8 cellular contexts compared by ENCODE assay signal in genomic region chr18:24015897-24016631, GRCh38. TPM values are rescaled to one million over a fixed set of nuclear protein-coding genes. Genes with fewer than 3 reads are reported as not detected.
DNase-seq lines count a peak whose midpoint lies in the region; ATAC-seq and TF ChIP-seq lines count a peak whose summit lies in the region.

No MANE protein-coding gene starts in this region.

- H3K27me3 ChIP-seq in KMS-11 (ENCODE audit: insufficient read depth, low read depth) (peaks cover 23% of the 10 kb centered on the region), dorsolateral prefrontal cortex (peaks cover 0 to 14% (median 0%) of the 10 kb centered on the region in 45 donors), neural cell (ENCODE audit: insufficient read depth, low read depth, low read length) (no peaks in the 10 kb centered on the region)

- H3K27me3 Mint-ChIP-seq in CD14-positive monocyte (ENCODE audit: low read depth in 3 of 3): no peaks in the 10 kb centered on the region

- H3K36me3 ChIP-seq in KMS-11 (ENCODE audit: insufficient read depth) (no peaks in the 10 kb centered on the region), neural cell (ENCODE audit: insufficient read depth, low read length) (no peaks in the 10 kb centered on the region)

- H3K4me1 ChIP-seq in KMS-11 (ENCODE audit: low read depth, poor library complexity, severe bottlenecking): peaks cover 76% of the 10 kb centered on the region

- H3K4me3 Mint-ChIP-seq in CD14-positive monocyte: peak overlapping the region; percentile 95

- no peaks in the 10 kb centered on the region for H3K36me3 Mint-ChIP-seq in CD14-positive monocyte

- H3K9me2 ChIP-seq in neural cell (ENCODE audit: insufficient read depth, low read length): no peaks in the 10 kb centered on the region

- H2AFZ ChIP-seq in KMS-11 (ENCODE audit: low read depth): no peak overlapping the region
- H2AFZ ChIP-seq in neural cell (ENCODE audit: low read depth, low read length): no peak overlapping the region

- H3K9me3 Mint-ChIP-seq in CD14-positive monocyte: no peaks in the 10 kb centered on the region

- no peak for TF ChIP-seq EP300 in neural cell (conservative IDR thresholded peaks at IDR 0.05; ENCODE audit: poor library complexity, severe bottlenecking)

- H3K9ac ChIP-seq in KMS-11: no peak overlapping the region; the same call in 1 of the 2 replicates
- H3K9ac ChIP-seq in neural cell (ENCODE audit: low read length): peak overlapping the region; percentile 79

- DNase-seq in CD14-positive monocyte (ENCODE audit: low spot score) (no peak), dorsolateral prefrontal cortex (no peak), GOT3 (lab: John Stamatoyannopoulos, UW) (no peak)
- DNase-seq in activated CD8-positive, alpha-beta memory T cell treated with anti-CD3 and anti-CD28 coated beads for 24 hours: no peak

- H3K79me2 ChIP-seq in KMS-11 (ENCODE audit: insufficient read depth, low read depth) (no peaks in the 10 kb centered on the region), neural cell (replicated peaks; ENCODE audit: insufficient read depth, low read length) (peaks cover 30% of the 10 kb centered on the region)

- TF ChIP-seq CTCF in CD14-positive monocyte (IDR thresholded peaks at IDR 0.05): no peak
- TF ChIP-seq CTCF in KMS-11 (conservative IDR thresholded peaks at IDR 0.05; ENCODE audit: low read depth, low read length): no peak
- no peak for TF ChIP-seq CTCF in dorsolateral prefrontal cortex (IDR thresholded peaks at IDR 0.05 in 54 of 56, conservative IDR thresholded peaks at IDR 0.05 in 2 of 56; ENCODE audit: low read depth in 1 of 56, partially characterized antibody in 56 of 56)
- TF ChIP-seq CTCF in neural cell (IDR thresholded peaks at IDR 0.05; ENCODE audit: poor library complexity, severe bottlenecking): no peak

- H4K20me1 ChIP-seq in KMS-11 (ENCODE audit: insufficient read depth) (no peaks in the 10 kb centered on the region), neural cell (ENCODE audit: insufficient read depth) (no peaks in the 10 kb centered on the region)

- TF ChIP-seq RAD21 in neural cell (conservative IDR thresholded peaks at IDR 0.05): no peak

- no peaks in the 10 kb centered on the region for H3F3A ChIP-seq in neural cell (ENCODE audit: insufficient read depth, low read length, poor library complexity, severe bottlenecking)

- no peak for ATAC-seq in GM21528 (IDR thresholded peaks at IDR 0.05; ENCODE audit: low FRiP score, unreplicated experiment)
- no peak for ATAC-seq in GM18870 (IDR thresholded peaks at IDR 0.05; ENCODE audit: unreplicated experiment)

- intact Hi-C loops in CD14-positive monocyte (cut with micrococcal nuclease) (loop anchor here in 1 of 2 donors (10.0 kb wide), 1 partner anchor 99 kb away; no protein-coding TSS in a partner anchor), dorsolateral prefrontal cortex (cut with DNase I) (loop anchor here in 1 of 2 donors (10.0 kb wide), 1 partner anchor 71 kb away; no protein-coding TSS in a partner anchor)

- peaks cover 79% of the 10 kb centered on the region for H3K4me1 Mint-ChIP-seq in CD14-positive monocyte

- H3K27ac ChIP-seq in KMS-11: no peak overlapping the region
- peak overlapping the region in 18 of 59 donors; percentile 2 to 78 (median 36) for H3K27ac ChIP-seq in dorsolateral prefrontal cortex
- H3K27ac ChIP-seq in neural cell (ENCODE audit: low read length): peak overlapping the region; percentile 73

- H3K9me3 ChIP-seq in neural cell (ENCODE audit: low read length): no peaks in the 10 kb centered on the region

- peak overlapping the region in 3 of 7 donors; percentile 37 to 85 (median 75) for H3K27ac Mint-ChIP-seq in CD14-positive monocyte

- H3K4me2 ChIP-seq in KMS-11 (peak overlapping the region; percentile 96), neural cell (ENCODE audit: low read length) (peak overlapping the region; percentile 67)

- H3K4me3 ChIP-seq in KMS-11 (IDR thresholded peaks at IDR 0.05; ENCODE audit: insufficient read depth, low read depth, low read length) (no peak overlapping the region), dorsolateral prefrontal cortex (peak overlapping the region; percentile 47 to 88 (median 75)), neural cell (ENCODE audit: low read length) (peak overlapping the region; percentile 93)

TF ChIP-seq in neural cell, 6 proteins besides CTCF, POLR2A, EP300 and RAD21:
- TF ChIP-seq TAF1 (IDR thresholded peaks at IDR 0.05; ENCODE audit: low read depth) (no peak), MXI1 (conservative IDR thresholded peaks at IDR 0.05; ENCODE audit: poor library complexity, severe bottlenecking) (peak; percentile 27), EZH2 (IDR thresholded peaks at IDR 0.05; ENCODE audit: borderline replicate concordance, insufficient read depth, low read length, poor library complexity, severe bottlenecking) (no peak)
- TF ChIP-seq, protein P1, sequence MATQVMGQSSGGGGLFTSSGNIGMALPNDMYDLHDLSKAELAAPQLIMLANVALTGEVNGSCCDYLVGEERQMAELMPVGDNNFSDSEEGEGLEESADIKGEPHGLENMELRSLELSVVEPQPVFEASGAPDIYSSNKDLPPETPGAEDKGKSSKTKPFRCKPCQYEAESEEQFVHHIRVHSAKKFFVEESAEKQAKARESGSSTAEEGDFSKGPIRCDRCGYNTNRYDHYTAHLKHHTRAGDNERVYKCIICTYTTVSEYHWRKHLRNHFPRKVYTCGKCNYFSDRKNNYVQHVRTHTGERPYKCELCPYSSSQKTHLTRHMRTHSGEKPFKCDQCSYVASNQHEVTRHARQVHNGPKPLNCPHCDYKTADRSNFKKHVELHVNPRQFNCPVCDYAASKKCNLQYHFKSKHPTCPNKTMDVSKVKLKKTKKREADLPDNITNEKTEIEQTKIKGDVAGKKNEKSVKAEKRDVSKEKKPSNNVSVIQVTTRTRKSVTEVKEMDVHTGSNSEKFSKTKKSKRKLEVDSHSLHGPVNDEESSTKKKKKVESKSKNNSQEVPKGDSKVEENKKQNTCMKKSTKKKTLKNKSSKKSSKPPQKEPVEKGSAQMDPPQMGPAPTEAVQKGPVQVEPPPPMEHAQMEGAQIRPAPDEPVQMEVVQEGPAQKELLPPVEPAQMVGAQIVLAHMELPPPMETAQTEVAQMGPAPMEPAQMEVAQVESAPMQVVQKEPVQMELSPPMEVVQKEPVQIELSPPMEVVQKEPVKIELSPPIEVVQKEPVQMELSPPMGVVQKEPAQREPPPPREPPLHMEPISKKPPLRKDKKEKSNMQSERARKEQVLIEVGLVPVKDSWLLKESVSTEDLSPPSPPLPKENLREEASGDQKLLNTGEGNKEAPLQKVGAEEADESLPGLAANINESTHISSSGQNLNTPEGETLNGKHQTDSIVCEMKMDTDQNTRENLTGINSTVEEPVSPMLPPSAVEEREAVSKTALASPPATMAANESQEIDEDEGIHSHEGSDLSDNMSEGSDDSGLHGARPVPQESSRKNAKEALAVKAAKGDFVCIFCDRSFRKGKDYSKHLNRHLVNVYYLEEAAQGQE (IDR thresholded peaks at IDR 0.05; ENCODE audit: borderline replicate concordance): no peak

RNA-seq across cellular contexts. Expression of gene TTC39C, which starts 1.5 kb away (rescaled TPM):
- 1 to 10 TPM; 4.3 to 8.3 TPM for polyA plus RNA-seq in CD14-positive monocyte
- total RNA-seq in dorsolateral prefrontal cortex: 10 to 100 TPM; 15.1 to 55.8 (median 34.2) TPM
- polyA plus RNA-seq in neural cell: 19.9 and 29.7 TPM in 2 replicates
- polyA minus RNA-seq in neural cell: 61.4 and 62.5 TPM in 2 replicates
